Comparison of ENCODE assay signal across 6 cellular contexts in the genomic region with DNA sequence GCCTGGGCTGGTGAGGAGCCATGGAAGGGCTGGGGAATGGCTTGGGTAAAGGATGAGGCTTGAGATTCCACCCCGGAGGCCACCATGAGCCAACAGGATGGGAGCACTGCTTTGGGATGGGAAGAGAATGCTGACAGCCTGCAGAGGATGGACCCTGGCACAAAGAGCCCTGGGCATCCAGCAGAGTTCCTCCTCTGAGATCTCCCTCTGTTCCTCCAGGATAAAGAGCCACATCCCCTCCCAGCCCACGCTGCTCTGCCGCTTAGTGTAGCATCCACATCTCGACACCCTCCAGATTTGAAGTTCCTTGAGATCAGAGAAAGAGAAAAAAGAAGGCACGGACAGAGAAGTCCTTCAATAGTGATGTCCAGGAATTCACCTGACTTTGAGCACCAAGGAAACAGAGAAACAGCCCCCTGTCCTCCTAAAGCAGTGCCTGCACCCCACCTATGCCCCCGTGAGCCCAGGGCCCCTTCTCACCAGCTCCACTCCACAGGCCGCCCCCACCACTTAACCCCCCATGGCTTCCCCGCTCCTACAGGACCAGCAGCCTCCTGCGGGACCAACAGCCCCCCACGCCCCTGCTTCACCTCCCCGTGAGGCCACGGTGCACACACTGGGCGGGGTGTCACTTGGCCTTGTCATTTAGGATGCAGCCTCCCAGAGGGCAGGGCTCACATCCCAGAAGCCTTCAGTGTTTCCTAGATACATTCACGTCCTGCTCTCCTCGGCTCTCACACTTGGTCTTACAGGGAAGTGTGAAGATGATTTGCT.
"Had no signal": no experiment of that assay in that cellular context is flagged by ENCODE, and none has a peak within 500 bp of the region (broad histone marks: within the 10 kb centered on the region; RNA-seq: fewer than 3 reads in every experiment).

No MANE protein-coding gene starts in this region.

- H3K4me3 Mint-ChIP-seq: IgD-negative memory B cell had no signal

- FAIRE-seq: HTR-8/SVneo, K562 had no signal

- H3K27ac ChIP-seq: HL-60 had no signal

- H3K4me3 ChIP-seq: K562 had no signal

- H3K9me3 Mint-ChIP-seq: IgD-negative memory B cell had no signal

- ATAC-seq: K562 had no signal

- DNase-seq: IMR-90, KBM-7 had no signal

- H3K4me1 Mint-ChIP-seq: IgD-negative memory B cell had no signal

- H3K27ac Mint-ChIP-seq: IgD-negative memory B cell had no signal

- H3K36me3 Mint-ChIP-seq: IgD-negative memory B cell had no signal
